Comparison of ENCODE assay signal across 19 cellular contexts in the genomic region with DNA sequence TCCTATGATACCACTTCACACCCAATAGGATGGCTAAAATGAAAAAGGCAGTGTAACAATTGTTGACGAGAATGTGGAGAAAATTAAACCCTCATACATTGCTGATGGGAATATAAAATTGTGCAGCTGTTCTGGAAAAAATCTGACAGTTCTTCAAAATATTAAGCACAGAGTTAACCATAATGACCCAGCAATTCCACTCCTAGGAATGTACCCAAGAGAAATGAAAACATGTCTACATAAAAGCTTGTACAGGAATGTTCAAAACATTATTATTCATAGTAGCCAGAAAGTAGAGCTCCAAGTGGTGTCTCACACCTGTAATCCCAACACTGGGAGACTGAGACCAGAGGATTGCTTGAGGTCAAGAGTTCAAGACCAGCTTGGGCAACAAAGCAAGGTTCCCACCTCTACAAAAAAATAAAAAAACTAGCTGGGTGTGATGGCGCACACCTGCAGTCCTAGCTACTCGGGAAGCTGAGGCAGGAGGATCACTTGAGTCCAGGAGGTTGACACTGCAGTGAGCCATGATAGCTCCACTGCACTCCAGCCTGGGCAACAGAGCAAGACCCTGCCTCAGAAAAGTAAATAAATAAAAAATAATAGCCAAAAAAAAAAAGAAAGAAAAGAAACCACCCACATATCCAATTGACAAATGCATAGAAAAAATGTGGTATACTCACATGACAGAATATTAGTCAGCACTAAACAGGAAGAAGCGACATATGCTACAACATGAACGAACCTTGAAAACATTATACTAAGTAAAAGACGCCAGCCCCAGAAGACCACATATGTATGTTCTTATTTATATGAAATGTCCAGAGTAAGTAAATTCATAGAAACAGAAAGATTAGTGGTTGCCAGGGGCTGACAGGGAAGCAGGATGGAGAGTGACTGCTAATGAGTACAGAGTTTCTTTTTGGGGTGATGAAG. TPM values are rescaled to one million over a fixed set of nuclear protein-coding genes. Genes with fewer than 3 reads are reported as not detected.
DNase-seq lines count a peak whose midpoint lies in the region; ATAC-seq and TF ChIP-seq lines count a peak whose summit lies in the region.
"Had no signal": no experiment of that assay in that cellular context is flagged by ENCODE, and none has a peak within 500 bp of the region (broad histone marks: within the 10 kb centered on the region; RNA-seq: fewer than 3 reads in every experiment).

No MANE protein-coding gene starts in this region.

- in situ Hi-C loops in mammary epithelial cell (cut with MboI; ENCODE audit: low sequenced_read_pairs in 2 of 2) = no loop called here

- H4K20me1 ChIP-seq in mammary epithelial cell (ENCODE audit: insufficient read depth, low read length) = peaks cover 12% of the 10 kb centered on the region

- no peak for DNase-seq in MCF 10A (ENCODE audit: unreplicated experiment)
- no peak for DNase-seq in mammary epithelial cell
- DNase-seq in T-helper 17 cell = no peak
- peak; percentile 36 for DNase-seq in epithelial cell of esophagus (ENCODE audit: low read depth)
- DNase-seq in stimulated activated naive B cell treated with anti-CD40 and anti-IgM and Interleukin-4, amounts not matched to agents 10 μg/mL and 1 μg/mL and 100 μg/mL, for 72 hours = no peak
- no peak for DNase-seq in upper lobe of left lung
- DNase-seq in stimulated activated naive CD4-positive, alpha-beta T cell (lab: John Stamatoyannopoulos, UW) = no peak
- DNase-seq: COR-L47; effector memory CD4-positive, alpha-beta T cell; kidney; NCI-H2081 treated with DMSO at 0.1 percent for 48 hours; NCI-H510A; SJCRH30; stimulated activated CD4-positive, alpha-beta T cell treated with anti-CD3 and anti-CD28 coated beads, Interleukin-1b, Interleukin-23, amount 100 ng/mL, for 48 hours had no signal

- H3K79me2 ChIP-seq in mammary epithelial cell (ENCODE audit: insufficient read depth, low read length) = peaks cover 96% of the 10 kb centered on the region

- no peaks in the 10 kb centered on the region for H3K9me3 Mint-ChIP-seq in MCF 10A (ENCODE audit: unreplicated experiment)
- no peaks in the 10 kb centered on the region for H3K9me3 Mint-ChIP-seq in stimulated activated naive B cell treated with anti-CD40 and anti-IgM and Interleukin-4, amounts not matched to agents 10 μg/mL and 1 μg/mL and 100 μg/mL, for 72 hours
- H3K9me3 Mint-ChIP-seq: T-helper 2 cell treated with Interferon-gamma antibody and Interleukin-4, amounts not matched to agents 5 μg/mL and 100 μg/mL, for 36 hours had no signal

- POLR2A ChIA-PET in MCF 10A (lab: Yijun Ruan, JAX) = interaction anchor here (7.9 kb wide), 1 partner anchor 10 kb away, joined by 141 read pairs; no protein-coding TSS in a partner anchor

- no peak overlapping the region for H3K4me3 Mint-ChIP-seq in MCF 10A (ENCODE audit: unreplicated experiment)
- H3K4me3 Mint-ChIP-seq in T-helper 17 cell = peak overlapping the region; percentile 1
- H3K4me3 Mint-ChIP-seq in stimulated activated naive B cell treated with anti-CD40 and anti-IgM and Interleukin-4, amounts not matched to agents 10 μg/mL and 1 μg/mL and 100 μg/mL, for 72 hours = peak overlapping the region in 1 of 2 donors; percentile 36

- H3K4me1 Mint-ChIP-seq in MCF 10A (ENCODE audit: insufficient read depth, unreplicated experiment) (peaks cover 56% of the 10 kb centered on the region), T-helper 17 cell (peaks cover 62% of the 10 kb centered on the region)
- H3K4me1 Mint-ChIP-seq in stimulated activated naive B cell treated with anti-CD40 and anti-IgM and Interleukin-4, amounts not matched to agents 10 μg/mL and 1 μg/mL and 100 μg/mL, for 72 hours = peaks cover 34 to 64% of the 10 kb centered on the region in 2 donors

- no peak overlapping the region for H3K4me2 ChIP-seq in mammary epithelial cell (ENCODE audit: insufficient read depth, low read depth, low read length)
- H3K4me2 ChIP-seq: hepatocyte had no signal

- no peak for TF ChIP-seq POLR2A in upper lobe of left lung (IDR thresholded peaks at IDR 0.05)

- H3K36me3 ChIP-seq in mammary epithelial cell (ENCODE audit: insufficient read depth, low read length) (no peaks in the 10 kb centered on the region), upper lobe of left lung (no peaks in the 10 kb centered on the region)
- H3K36me3 ChIP-seq: suprapubic skin had no signal

- no peaks in the 10 kb centered on the region for H3K9me3 ChIP-seq in mammary epithelial cell (replicated peaks; ENCODE audit: insufficient read depth, low read length)
- no peaks in the 10 kb centered on the region for H3K9me3 ChIP-seq in T-helper 17 cell (ENCODE audit: control insufficient read depth, low read length, poor library complexity, severe bottlenecking)
- H3K9me3 ChIP-seq in upper lobe of left lung = no peaks in the 10 kb centered on the region
- H3K9me3 ChIP-seq: suprapubic skin had no signal

- peaks cover 15% of the 10 kb centered on the region for H3K4me1 ChIP-seq in mammary epithelial cell (ENCODE audit: insufficient read depth, low read length)
- H3K4me1 ChIP-seq in upper lobe of left lung = peaks cover 39 to 74% (median 48%) of the 10 kb centered on the region in 4 donors
- H3K4me1 ChIP-seq: SJCRH30 had no signal

- no peak overlapping the region for H2AFZ ChIP-seq in mammary epithelial cell (ENCODE audit: low read depth, low read length)
- H2AFZ ChIP-seq: hepatocyte had no signal

- peaks cover 8% of the 10 kb centered on the region for H3K36me3 Mint-ChIP-seq in MCF 10A (ENCODE audit: insufficient read depth, unreplicated experiment)
- no peaks in the 10 kb centered on the region for H3K36me3 Mint-ChIP-seq in T-helper 17 cell (ENCODE audit: low read depth)
- H3K36me3 Mint-ChIP-seq in stimulated activated naive B cell treated with anti-CD40 and anti-IgM and Interleukin-4, amounts not matched to agents 10 μg/mL and 1 μg/mL and 100 μg/mL, for 72 hours = peaks cover 12 to 30% of the 10 kb centered on the region in 2 donors

- BruUV-seq in MCF 10A (replicated peaks; lab: Mats Ljungman, UMichigan) = no TSS peak
- no TSS peak for BruUV-seq in mammary epithelial cell (replicated peaks; lab: Mats Ljungman, UMichigan)

- no peaks in the 10 kb centered on the region for H3K27me3 ChIP-seq in mammary epithelial cell (ENCODE audit: insufficient read depth, low read length)
- H3K27me3 ChIP-seq in upper lobe of left lung = no peaks in the 10 kb centered on the region
- H3K27me3 ChIP-seq: hepatocyte, SJCRH30, suprapubic skin had no signal

- TF ChIP-seq EP300 in upper lobe of left lung (IDR thresholded peaks at IDR 0.05) = no peak

- dilution Hi-C loops in mammary epithelial cell (cut with HindIII; ENCODE audit: low sequenced_read_pairs) = no loop called here

- 87% methylated on average over 6 of the region's 6 CpGs for WGBS in mammary epithelial cell (ENCODE audit: low coverage, missing lambda C conversion rate)
- WGBS in upper lobe of left lung, 2 donors = 80 to 81% methylated on average over 6 of the region's 6 CpGs

- H3K27me3 Mint-ChIP-seq in MCF 10A (ENCODE audit: insufficient read depth, unreplicated experiment) (no peaks in the 10 kb centered on the region), T-helper 17 cell (no peaks in the 10 kb centered on the region)
- no peaks in the 10 kb centered on the region for H3K27me3 Mint-ChIP-seq in stimulated activated naive B cell treated with anti-CD40 and anti-IgM and Interleukin-4, amounts not matched to agents 10 μg/mL and 1 μg/mL and 100 μg/mL, for 72 hours

- H3K9ac ChIP-seq in mammary epithelial cell (ENCODE audit: insufficient read depth, low read length) = no peak overlapping the region

- TF ChIP-seq CTCF in MCF 10A (IDR thresholded peaks at IDR 0.05; ENCODE audit: unreplicated experiment) (no peak), mammary epithelial cell (conservative IDR thresholded peaks at IDR 0.05 in 1 of 2, IDR thresholded peaks at IDR 0.05 in 1 of 2; ENCODE audit: extremely low read depth in 1 of 2, insufficient read depth in 1 of 2, low read depth in 1 of 2, low read length in 2 of 2) (no peak), epithelial cell of esophagus (IDR thresholded peaks at IDR 0.05; ENCODE audit: insufficient read depth, low read depth, low read length, missing control alignments) (no peak), upper lobe of left lung (IDR thresholded peaks at IDR 0.05) (no peak)

- intact Hi-C loops in MCF 10A (cut with micrococcal nuclease) = no loop called here
- intact Hi-C loops in mammary epithelial cell (cut with micrococcal nuclease) = loop anchor here (1.0 to 5.0 kb wide), 5 partner anchors 10 to 147 kb away; no protein-coding TSS in a partner anchor

- CTCF ChIA-PET in MCF 10A (lab: Yijun Ruan, JAX) = interaction anchor here (0.6 to 1.4 kb wide), 5 partner anchors 9 to 154 kb away, joined by 3 to 6 read pairs (median 4); no protein-coding TSS in a partner anchor
- CTCF ChIA-PET in mammary epithelial cell (lab: Charles Lee; ENCODE audit: low non-redundant PET) = no interaction called here

- no peak overlapping the region for H3K27ac ChIP-seq in mammary epithelial cell (ENCODE audit: insufficient read depth, low read depth, low read length)
- peak overlapping the region in 2 of 4 donors; percentile 20 to 33 for H3K27ac ChIP-seq in upper lobe of left lung
- H3K27ac ChIP-seq: hepatocyte, SJCRH30, suprapubic skin had no signal

- H3K27ac Mint-ChIP-seq in MCF 10A (ENCODE audit: low read depth, unreplicated experiment) = peak overlapping the region; percentile 47
- H3K27ac Mint-ChIP-seq in T-helper 17 cell = peak overlapping the region; percentile 83
- H3K27ac Mint-ChIP-seq in stimulated activated naive B cell treated with anti-CD40 and anti-IgM and Interleukin-4, amounts not matched to agents 10 μg/mL and 1 μg/mL and 100 μg/mL, for 72 hours = peak overlapping the region; percentile 48

- ATAC-seq in T-helper 17 cell (no peak), HG02571 (IDR thresholded peaks at IDR 0.05; ENCODE audit: unreplicated experiment) (no peak), upper lobe of left lung (ENCODE audit: low FRiP score in 2 of 2) (no peak)
- no peak for ATAC-seq in stimulated activated naive B cell treated with anti-CD40 and anti-IgM and Interleukin-4, amounts not matched to agents 10 μg/mL and 1 μg/mL and 100 μg/mL, for 72 hours (replicated peaks)
- ATAC-seq: sciatic nerve had no signal

- H3K4me3 ChIP-seq in mammary epithelial cell (replicated peaks in 1 of 3; ENCODE audit: insufficient read depth in 1 of 3, low read depth in 2 of 3, low read length in 3 of 3) (no peak overlapping the region), epithelial cell of esophagus (ENCODE audit: low read length) (no peak overlapping the region), upper lobe of left lung (no peak overlapping the region)
- H3K4me3 ChIP-seq: hepatocyte, SJCRH30, suprapubic skin had no signal

RNA-seq across cellular contexts. Expression of a gene that starts 5.0 kb away (rescaled TPM):
- 135 and 151 TPM in 2 replicates for total RNA-seq in MCF 10A (2022)
- 100 to 1,000 TPM in 1 of 2 donors, 10 to 100 TPM in 1; 57.3 to 105 TPM for total RNA-seq in mammary epithelial cell
- polyA plus RNA-seq in mammary epithelial cell = 56.0 TPM
- polyA minus RNA-seq in mammary epithelial cell = 93.7 TPM
- 10 to 100 TPM; 62.5 to 71.1 TPM for total RNA-seq in T-helper 17 cell
- total RNA-seq in upper lobe of left lung = 100 to 1,000 TPM in 2 of 6 donors, 10 to 100 TPM in 4; 63.0 to 105 (median 93.4) TPM
